In genomic region chr5:79829260-79829659, GRCh38 we compare ENCODE assay signal across 13 cellular contexts.
DNase-seq lines count a peak whose midpoint lies in the region; ATAC-seq and TF ChIP-seq lines count a peak whose summit lies in the region.
"Had no signal": no experiment of that assay in that cellular context is flagged by ENCODE, and none has a peak within 500 bp of the region (broad histone marks: within the 10 kb centered on the region; RNA-seq: fewer than 3 reads in every experiment).

No MANE protein-coding gene starts in this region.

- H3K27ac ChIP-seq in HCT116 (ENCODE audit: low read depth, low read length), result no peak overlapping the region

- TF ChIP-seq POLR2A in HCT116 (IDR thresholded peaks at IDR 0.05; ENCODE audit: borderline replicate concordance, extremely low read depth, insufficient read depth, insufficient read length), result no peak

- H3K4me3 Mint-ChIP-seq in WTC11, result no peak overlapping the region

- RAD21 ChIA-PET in HCT116 (lab: Charles Lee; ENCODE audit: low non-redundant PET in 1 of 2, low total read pairs in 2 of 2, uncharacterized antibody in 2 of 2, unreplicated experiment in 2 of 2), result no interaction called here

- intact Hi-C loops in HCT116 (cut with micrococcal nuclease) (no loop called here), left colon (cut with DNase I, micrococcal nuclease) (no loop called here)

- TF ChIP-seq CTCF in HCT116 (IDR thresholded peaks at IDR 0.05 in 2 of 3, conservative IDR thresholded peaks at IDR 0.05 in 1 of 3; ENCODE audit: borderline replicate concordance in 1 of 3, insufficient read depth in 1 of 3, low read depth in 2 of 3, low read length in 2 of 3) (peak; percentile 5 to 62 (median 59); a peak in 4 of 6 replicates), WTC11 (IDR thresholded peaks at IDR 0.05) (peak; percentile 53)

- POLR2A ChIA-PET in HCT116 (lab: Charles Lee), result no interaction called here
- POLR2A ChIA-PET in WTC11 (lab: Charles Lee), result no interaction called here

- no peaks in the 10 kb centered on the region for H3K27me3 Mint-ChIP-seq in WTC11 (ENCODE audit: low read depth)

- no peaks in the 10 kb centered on the region for H3K4me1 Mint-ChIP-seq in WTC11

- H3K9ac ChIP-seq in HCT116 (ENCODE audit: low read length), result no peak overlapping the region

- no TSS peak for BruUV-seq in HCT116 (replicated peaks; lab: Mats Ljungman, UMichigan)

- H2AFZ ChIP-seq in HCT116 (ENCODE audit: low read depth, low read length, poor library complexity, severe bottlenecking), result no peak overlapping the region

- no peak for TF ChIP-seq RAD21 in HCT116 (IDR thresholded peaks at IDR 0.05; ENCODE audit: low read depth)

- H3K79me2 ChIP-seq in HCT116 (ENCODE audit: insufficient read depth, low read length), result no peaks in the 10 kb centered on the region

- no peak overlapping the region for H3K4me2 ChIP-seq in HCT116 (ENCODE audit: low read length)

- no peaks in the 10 kb centered on the region for H3K9me3 ChIP-seq in HCT116 (ENCODE audit: control insufficient read depth in 1 of 2, insufficient read depth in 1 of 2, low read depth in 1 of 2, low read length in 2 of 2)

- no peak overlapping the region for H3K4me3 ChIP-seq in HCT116 (replicated peaks in 1 of 2; ENCODE audit: low read depth in 1 of 2, low read length in 2 of 2)

- DNase-seq in D341Med (ENCODE audit: low spot score) (peak; percentile 53), HCT116 (ENCODE audit: low read depth, low spot score) (no peak), WTC11 (ENCODE audit: low spot score) (peak; percentile 68), left colon (no peak), COLO829 (ENCODE audit: low spot score) (no peak)
- no peak for DNase-seq in activated CD8-positive, alpha-beta memory T cell treated with anti-CD3 and anti-CD28 coated beads for 24 hours
- DNase-seq: activated naive CD4-positive, alpha-beta T cell; NCI-H187; occipital lobe; stimulated activated CD8-positive, alpha-beta memory T cell treated with anti-CD3 and anti-CD28 coated beads, Interleukin-4, amount 100 ng/mL, for 48 hours; T-helper 1 cell had no signal

- no peaks in the 10 kb centered on the region for H3K9me3 Mint-ChIP-seq in WTC11

- ATAC-seq in HCT116, result peak; percentile 97
- ATAC-seq in WTC11, result peak; percentile 100
- peak; percentile 40 for ATAC-seq in left colon
- ATAC-seq in HG03108 (IDR thresholded peaks at IDR 0.05; ENCODE audit: unreplicated experiment), result no peak
- ATAC-seq in HG03565 (IDR thresholded peaks at IDR 0.05; ENCODE audit: unreplicated experiment), result no peak

- H3K36me3 Mint-ChIP-seq in WTC11, result no peaks in the 10 kb centered on the region

- CTCF ChIA-PET in HCT116 (lab: Charles Lee) (interaction anchor here (1.5 kb wide), 1 partner anchor 11 kb away, joined by 4 read pairs; no protein-coding TSS in a partner anchor), WTC11 (lab: Charles Lee) (interaction anchor here (0.6 to 2.0 kb wide), 23 partner anchors 8 to 360 kb away, joined by 3 to 16 read pairs (median 3); partner anchors contain the start of gene CMYA5)

- H3K4me1 ChIP-seq in HCT116 (ENCODE audit: control insufficient read depth in 1 of 2, insufficient read depth in 2 of 2, low read length in 2 of 2), result no peaks in the 10 kb centered on the region

- no peak overlapping the region for H3K27ac Mint-ChIP-seq in WTC11

- H3K27me3 ChIP-seq in HCT116 (ENCODE audit: insufficient read depth, low read length), result no peaks in the 10 kb centered on the region

- H3K36me3 ChIP-seq in HCT116 (ENCODE audit: control insufficient read depth in 1 of 2, insufficient read depth in 2 of 2, low read length in 2 of 2), result no peaks in the 10 kb centered on the region

- no peaks in the 10 kb centered on the region for H3K9me2 ChIP-seq in HCT116 (ENCODE audit: insufficient read depth)

- H4K20me1 ChIP-seq in HCT116 (ENCODE audit: insufficient read depth), result no peaks in the 10 kb centered on the region

TF ChIP-seq in HCT116, 20 proteins besides CTCF, POLR2A, EP300 and RAD21:
- no peak for TF ChIP-seq ATF3 (IDR thresholded peaks at IDR 0.05)
- no peak for TF ChIP-seq EZH2 (IDR thresholded peaks at IDR 0.05)
- no peak for TF ChIP-seq ZFX (IDR thresholded peaks at IDR 0.05)

TF ChIP-seq in WTC11, 78 proteins besides CTCF, POLR2A, EP300 and RAD21:
- no peak for TF ChIP-seq SOX15 (CRISPR knock-in tag; IDR thresholded peaks at IDR 0.05)
- no peak for TF ChIP-seq ZBTB43 (CRISPR knock-in tag; IDR thresholded peaks at IDR 0.05)
- TF ChIP-seq ATF2 (CRISPR knock-in tag; IDR thresholded peaks at IDR 0.05; ENCODE audit: borderline replicate concordance, low read depth), result no peak
- TF ChIP-seq TCF7 (CRISPR knock-in tag; IDR thresholded peaks at IDR 0.05; ENCODE audit: low read depth), result no peak
- no peak for TF ChIP-seq SP1 (CRISPR knock-in tag; conservative IDR thresholded peaks at IDR 0.05)
- no peak for TF ChIP-seq PREB (CRISPR knock-in tag; IDR thresholded peaks at IDR 0.05; ENCODE audit: borderline replicate concordance)
- TF ChIP-seq NFE2L1 (CRISPR knock-in tag; IDR thresholded peaks at IDR 0.05), result no peak
- no peak for TF ChIP-seq GRHL2 (CRISPR knock-in tag; IDR thresholded peaks at IDR 0.05; ENCODE audit: insufficient replicate concordance, severe bottlenecking)
- TF ChIP-seq FOXK1 (CRISPR knock-in tag; IDR thresholded peaks at IDR 0.05), result no peak
- TF ChIP-seq ZNF425 (CRISPR knock-in tag; conservative IDR thresholded peaks at IDR 0.05), result no peak
TF ChIP-seq in WTC11: peak in this region for 0.

Comparison
In these comparisons a context has a peak if more than half of its experiments do, and no peak if none do; other contexts are left out.
1. DNase-seq: peak in D341Med (single experiment) and WTC11 (single experiment); none in HCT116 (single experiment), left colon (0 of 2), COLO829 (single experiment) and activated CD8-positive, alpha-beta memory T cell treated with anti-CD3 and anti-CD28 coated beads for 24 hours (single experiment).
2. ATAC-seq: peak in HCT116 (single experiment), WTC11 (single experiment) and left colon (single experiment); none in HG03108 (single experiment) and HG03565 (single experiment).